ENCODE assay signal across 17 cellular contexts in genomic region chrX:48142697-48143096, GRCh38. TPM values are rescaled to one million over a fixed set of nuclear protein-coding genes. Genes with fewer than 3 reads are reported as not detected.
DNase-seq lines count a peak whose midpoint lies in the region; ATAC-seq and TF ChIP-seq lines count a peak whose summit lies in the region.
"Not testable (repeated sequence)": the region's sequence is repeated elsewhere in the genome, so short reads cannot be mapped to it uniquely, and the experiment has no call there.
"Had no signal": no experiment of that assay in that cellular context is flagged by ENCODE, and none has a peak within 500 bp of the region (broad histone marks: within the 10 kb centered on the region; RNA-seq: fewer than 3 reads in every experiment).

No MANE protein-coding gene starts in this region.

- H3K9me3 ChIP-seq in CD8-positive, alpha-beta T cell (ENCODE audit: low read length) = not testable (repeated sequence)

- not testable (repeated sequence) for H3K4me1 ChIP-seq in CD8-positive, alpha-beta T cell (ENCODE audit: insufficient read depth, low read length)

- DNase-seq in CD8-positive, alpha-beta T cell = peak in 1 of 7 experiments; percentile 9
- DNase-seq in T-helper 2 cell treated with Interferon-gamma antibody and Interleukin-4, amounts not matched to agents 5 μg/mL and 100 μg/mL, for 36 hours (ENCODE audit: low spot score) = peak; percentile 48
- DNase-seq in activated CD4-positive, alpha-beta T cell treated with anti-CD3 and anti-CD28 coated beads, Interleukin-2, amount 50 U/mL, for 48 hours = peak; percentile 21 to 43
- DNase-seq in activated T-cell treated with anti-CD3 and anti-CD28 coated beads, Interleukin-2, amount 50 U/mL, for 72 hours = peak; percentile 13 to 32
- DNase-seq in activated naive CD8-positive, alpha-beta T cell treated with anti-CD3 and anti-CD28 coated beads for 36 hours = peak; percentile 15
- DNase-seq in naive thymus-derived CD8-positive, alpha-beta T cell = peak in 1 of 10 donors; percentile 1
- peak; percentile 5 to 53 for DNase-seq in stimulated activated CD4-positive, alpha-beta T cell treated with anti-CD3 and anti-CD28 coated beads, Interleukin-4, amount 100 ng/mL, for 4 hours
- DNase-seq in stimulated activated naive CD8-positive, alpha-beta T cell treated with anti-CD3 and anti-CD28 coated beads, Interleukin-15, amount 100 ng/mL, for 72 hours = peak; percentile 1 to 26

- H3K36me3 ChIP-seq in CD8-positive, alpha-beta T cell (ENCODE audit: insufficient read depth, low read length) = not testable (repeated sequence)

- POLR2A ChIA-PET in CD8-positive, alpha-beta T cell (lab: Charles Lee); naive thymus-derived CD8-positive, alpha-beta T cell (lab: Charles Lee): not testable (repeated sequence)

- H3K4me3 Mint-ChIP-seq in CD8-positive, alpha-beta T cell = peak overlapping the region; percentile 37
- H3K4me3 Mint-ChIP-seq in T-helper 2 cell treated with Interferon-gamma antibody and Interleukin-4, amounts not matched to agents 5 μg/mL and 100 μg/mL, for 36 hours = peak overlapping the region; percentile 59
- peak overlapping the region; percentile 34 to 36 for H3K4me3 Mint-ChIP-seq in activated T-cell treated with anti-CD3 and anti-CD28 coated beads, Interleukin-2, amount 50 U/mL, for 72 hours
- H3K4me3 Mint-ChIP-seq in activated naive CD8-positive, alpha-beta T cell treated with anti-CD3 and anti-CD28 coated beads for 36 hours = not testable (repeated sequence)
- H3K4me3 Mint-ChIP-seq in naive thymus-derived CD8-positive, alpha-beta T cell = peak overlapping the region in 7 of 10 donors; percentile 11 to 65 (median 38)
- H3K4me3 Mint-ChIP-seq in stimulated activated naive CD8-positive, alpha-beta T cell treated with anti-CD3 and anti-CD28 coated beads, Interleukin-15, amount 100 ng/mL, for 72 hours = peak overlapping the region in 1 of 2 donors; percentile 13

- not testable (repeated sequence) for TF ChIP-seq CTCF in CD8-positive, alpha-beta T cell (IDR thresholded peaks at IDR 0.05)

- not testable (repeated sequence) for H3K27me3 ChIP-seq in CD8-positive, alpha-beta T cell (ENCODE audit: insufficient read depth, low read length)

- H3K27ac ChIP-seq in CD8-positive, alpha-beta T cell (ENCODE audit: low read depth, low read length) = not testable (repeated sequence)

- H3K4me1 Mint-ChIP-seq in CD8-positive, alpha-beta T cell (ENCODE audit: low read depth) = peaks cover 24% of the 10 kb centered on the region
- not testable (repeated sequence) for H3K4me1 Mint-ChIP-seq in T-helper 2 cell treated with Interferon-gamma antibody and Interleukin-4, amounts not matched to agents 5 μg/mL and 100 μg/mL, for 36 hours (ENCODE audit: low read depth)
- H3K4me1 Mint-ChIP-seq in activated T-cell treated with anti-CD3 and anti-CD28 coated beads, Interleukin-2, amount 50 U/mL, for 72 hours (ENCODE audit: low read depth) = peaks cover 27% of the 10 kb centered on the region
- peaks cover 18% of the 10 kb centered on the region for H3K4me1 Mint-ChIP-seq in activated naive CD8-positive, alpha-beta T cell treated with anti-CD3 and anti-CD28 coated beads for 36 hours
- peaks cover 4 to 30% (median 22%) of the 10 kb centered on the region in 4 donors for H3K4me1 Mint-ChIP-seq in naive thymus-derived CD8-positive, alpha-beta T cell
- peaks cover 14% of the 10 kb centered on the region for H3K4me1 Mint-ChIP-seq in stimulated activated naive CD8-positive, alpha-beta T cell treated with anti-CD3 and anti-CD28 coated beads, Interleukin-15, amount 100 ng/mL, for 72 hours

- CTCF ChIA-PET in CD8-positive, alpha-beta T cell (lab: Charles Lee) = not testable (repeated sequence)

- ATAC-seq in CD8-positive, alpha-beta T cell; naive thymus-derived CD8-positive, alpha-beta T cell: not testable (repeated sequence)
- peak; percentile 79 to 90 for ATAC-seq in activated T-cell treated with anti-CD3 and anti-CD28 coated beads, Interleukin-2, amount 50 U/mL, for 72 hours (replicated peaks in 1 of 2)
- peak; percentile 78 for ATAC-seq in stimulated activated naive CD8-positive, alpha-beta T cell treated with anti-CD3 and anti-CD28 coated beads, Interleukin-15, amount 100 ng/mL, for 72 hours

- intact Hi-C loops in CD8-positive, alpha-beta T cell (cut with DNase I, micrococcal nuclease) = not testable (repeated sequence)

- not testable (repeated sequence) for H3K36me3 Mint-ChIP-seq in CD8-positive, alpha-beta T cell; T-helper 2 cell treated with Interferon-gamma antibody and Interleukin-4, amounts not matched to agents 5 μg/mL and 100 μg/mL, for 36 hours (ENCODE audit: low read depth); activated T-cell treated with anti-CD3 and anti-CD28 coated beads, Interleukin-2, amount 50 U/mL, for 72 hours (ENCODE audit: insufficient read depth in 2 of 2); activated naive CD8-positive, alpha-beta T cell treated with anti-CD3 and anti-CD28 coated beads for 36 hours; naive thymus-derived CD8-positive, alpha-beta T cell

- H3K4me3 ChIP-seq in CD8-positive, alpha-beta T cell (ENCODE audit: low read depth, low read length) = not testable (repeated sequence)

- not testable (repeated sequence) for H3K27ac Mint-ChIP-seq in CD8-positive, alpha-beta T cell; T-helper 2 cell treated with Interferon-gamma antibody and Interleukin-4, amounts not matched to agents 5 μg/mL and 100 μg/mL, for 36 hours; activated T-cell treated with anti-CD3 and anti-CD28 coated beads, Interleukin-2, amount 50 U/mL, for 72 hours; stimulated activated naive CD8-positive, alpha-beta T cell treated with anti-CD3 and anti-CD28 coated beads, Interleukin-15, amount 100 ng/mL, for 72 hours
- peak overlapping the region; percentile 51 for H3K27ac Mint-ChIP-seq in activated naive CD8-positive, alpha-beta T cell treated with anti-CD3 and anti-CD28 coated beads for 36 hours
- peak overlapping the region in 5 of 10 donors; percentile 12 to 79 (median 42) for H3K27ac Mint-ChIP-seq in naive thymus-derived CD8-positive, alpha-beta T cell

- not testable (repeated sequence) for H3K27me3 Mint-ChIP-seq in CD8-positive, alpha-beta T cell (ENCODE audit: low read depth); activated naive CD8-positive, alpha-beta T cell treated with anti-CD3 and anti-CD28 coated beads for 36 hours; naive thymus-derived CD8-positive, alpha-beta T cell; stimulated activated naive CD8-positive, alpha-beta T cell treated with anti-CD3 and anti-CD28 coated beads, Interleukin-15, amount 100 ng/mL, for 72 hours
- H3K27me3 Mint-ChIP-seq in T-helper 2 cell treated with Interferon-gamma antibody and Interleukin-4, amounts not matched to agents 5 μg/mL and 100 μg/mL, for 36 hours (ENCODE audit: low read depth) = peaks cover 20% of the 10 kb centered on the region
- H3K27me3 Mint-ChIP-seq in activated T-cell treated with anti-CD3 and anti-CD28 coated beads, Interleukin-2, amount 50 U/mL, for 72 hours (ENCODE audit: low read depth) = peaks cover 17% of the 10 kb centered on the region

- H3K9me3 Mint-ChIP-seq in CD8-positive, alpha-beta T cell; T-helper 2 cell treated with Interferon-gamma antibody and Interleukin-4, amounts not matched to agents 5 μg/mL and 100 μg/mL, for 36 hours; activated T-cell treated with anti-CD3 and anti-CD28 coated beads, Interleukin-2, amount 50 U/mL, for 72 hours; activated naive CD8-positive, alpha-beta T cell treated with anti-CD3 and anti-CD28 coated beads for 36 hours; naive thymus-derived CD8-positive, alpha-beta T cell; stimulated activated naive CD8-positive, alpha-beta T cell treated with anti-CD3 and anti-CD28 coated beads, Interleukin-15, amount 100 ng/mL, for 72 hours: not testable (repeated sequence)

RNA-seq across cellular contexts. Expression of gene SPACA5B, which starts 12.3 kb away (rescaled TPM):
- total RNA-seq in CD8-positive, alpha-beta T cell = not detected
- not detected for total RNA-seq in activated T-cell treated with anti-CD3 and anti-CD28 coated beads, Interleukin-2, amount 50 U/mL, for 72 hours
- total RNA-seq in activated naive CD8-positive, alpha-beta T cell treated with anti-CD3 and anti-CD28 coated beads for 36 hours = not detected
- not detected for total RNA-seq in naive thymus-derived CD8-positive, alpha-beta T cell
- polyA plus RNA-seq in naive thymus-derived CD8-positive, alpha-beta T cell = not detected
- total RNA-seq: glomerular endothelial cell; lower lobe of right lung; natural killer cell; Peyer's patch; progenitor cell of endocrine pancreas; spleen; suprapubic skin; T-helper 2 cell treated with Interferon-gamma antibody and Interleukin-4, amounts not matched to agents 100 ng/mL and 5 ng/mL, for 36 hours; upper lobe of left lung had no signal
- polyA plus RNA-seq: spleen had no signal

RNA-seq across cellular contexts. Expression of gene SSX5, which starts 53.9 kb away (rescaled TPM):
- total RNA-seq in CD8-positive, alpha-beta T cell = not detected
- not detected for total RNA-seq in activated T-cell treated with anti-CD3 and anti-CD28 coated beads, Interleukin-2, amount 50 U/mL, for 72 hours
- not detected for total RNA-seq in activated naive CD8-positive, alpha-beta T cell treated with anti-CD3 and anti-CD28 coated beads for 36 hours
- total RNA-seq in naive thymus-derived CD8-positive, alpha-beta T cell = not detected
- not detected for polyA plus RNA-seq in naive thymus-derived CD8-positive, alpha-beta T cell
- total RNA-seq: glomerular endothelial cell; lower lobe of right lung; natural killer cell; Peyer's patch; progenitor cell of endocrine pancreas; spleen; suprapubic skin; T-helper 2 cell treated with Interferon-gamma antibody and Interleukin-4, amounts not matched to agents 100 ng/mL and 5 ng/mL, for 36 hours; upper lobe of left lung had no signal
